In the genomic region with DNA sequence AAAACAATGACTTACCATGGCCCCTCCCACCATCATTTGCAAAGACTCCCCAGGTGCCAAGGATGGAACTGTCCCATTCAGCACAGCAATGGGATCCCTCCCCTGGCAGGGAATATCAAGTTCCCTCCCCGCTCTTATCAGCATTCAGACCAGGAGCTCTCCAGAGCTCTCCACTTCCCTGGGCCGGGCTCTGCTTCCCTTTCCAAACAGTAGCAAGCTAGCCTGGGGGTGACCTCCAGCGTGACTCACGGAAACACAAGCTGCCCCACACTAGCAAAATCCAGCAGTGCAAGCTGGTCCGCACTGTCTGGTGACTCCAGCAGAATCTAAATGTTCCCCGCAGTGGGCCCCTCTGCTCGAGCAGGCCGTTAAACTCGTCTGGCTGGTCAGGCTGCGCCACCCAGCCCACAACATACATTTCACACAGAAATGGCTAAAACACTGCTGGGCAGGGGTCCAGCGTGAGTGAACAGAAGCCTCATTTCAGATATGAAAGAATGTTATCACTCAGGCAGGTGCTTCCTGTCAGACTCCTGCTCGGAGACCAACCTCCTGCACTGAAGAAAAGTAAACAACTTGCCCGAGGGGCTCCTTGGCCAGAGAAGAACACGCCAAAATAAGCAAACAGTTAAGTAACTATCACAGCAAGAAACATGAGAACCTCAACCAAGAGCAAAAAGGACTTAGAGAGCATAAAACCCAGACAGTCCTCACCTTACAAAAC, we compare ENCODE assay signal across 8 cellular contexts. TPM values are rescaled to one million over a fixed set of nuclear protein-coding genes. Genes with fewer than 3 reads are reported as not detected.
A peak's percentile ranks its signal among the peaks of the same experiment; 100 is the strongest.
DNase-seq lines count a peak whose midpoint lies in the region; ATAC-seq and TF ChIP-seq lines count a peak whose summit lies in the region.

No MANE protein-coding gene starts in this region.

- ATAC-seq in effector memory CD8-positive, alpha-beta T cell (replicated peaks), result no peak
- no peak for ATAC-seq in HG02588 (IDR thresholded peaks at IDR 0.05; ENCODE audit: unreplicated experiment)

- H3K4me1 ChIP-seq in osteoblast (ENCODE audit: insufficient read depth, low read length), result peaks cover 23% of the 10 kb centered on the region

- H4K20me1 ChIP-seq in osteoblast (ENCODE audit: insufficient read depth, low read length), result peaks cover 32% of the 10 kb centered on the region

- peak overlapping the region; percentile 10 for H3K27ac ChIP-seq in osteoblast (ENCODE audit: low read depth, low read length)

- no peak overlapping the region for H3K4me3 ChIP-seq in osteoblast (ENCODE audit: insufficient read depth, low read length)

- no peaks in the 10 kb centered on the region for H3K9me3 Mint-ChIP-seq in effector memory CD8-positive, alpha-beta T cell

- H3K4me2 ChIP-seq in osteoblast (ENCODE audit: insufficient read depth, low read length), result no peak overlapping the region

- H3K4me1 Mint-ChIP-seq in effector memory CD8-positive, alpha-beta T cell (ENCODE audit: low read depth in 2 of 2), result peaks cover 3 to 8% of the 10 kb centered on the region in 2 donors

- H3K36me3 Mint-ChIP-seq in effector memory CD8-positive, alpha-beta T cell (ENCODE audit: insufficient read depth), result peaks cover 98% of the 10 kb centered on the region

- H3K9me3 ChIP-seq in osteoblast (ENCODE audit: low read depth, low read length), result no peaks in the 10 kb centered on the region

- H2AFZ ChIP-seq in osteoblast (ENCODE audit: low read length), result no peak overlapping the region

- no peak overlapping the region for H3K4me3 Mint-ChIP-seq in effector memory CD8-positive, alpha-beta T cell

- H3K27me3 ChIP-seq in osteoblast (ENCODE audit: insufficient read depth, low read length), result no peaks in the 10 kb centered on the region

- DNase-seq in DMS79 (lab: John Stamatoyannopoulos, UW) (peak; percentile 89), NCI-H226 (peak; percentile 46), osteoblast (ENCODE audit: insufficient read length, low spot score, missing footprints) (no peak), KG1 (lab: John Stamatoyannopoulos, UW) (no peak), D341Med (ENCODE audit: low spot score) (no peak), HK-2 (ENCODE audit: unreplicated experiment) (no peak)
- no peak for DNase-seq in effector memory CD8-positive, alpha-beta T cell

- no peaks in the 10 kb centered on the region for H3K79me2 ChIP-seq in osteoblast (ENCODE audit: insufficient read depth, low read length)

- H3K27ac Mint-ChIP-seq in effector memory CD8-positive, alpha-beta T cell, result peak overlapping the region; percentile 47 to 77

- no peak for TF ChIP-seq CTCF in osteoblast (IDR thresholded peaks at IDR 0.05; ENCODE audit: extremely low read depth, low read depth, low read length)

- H3K27me3 Mint-ChIP-seq in effector memory CD8-positive, alpha-beta T cell, result no peaks in the 10 kb centered on the region

- H3K36me3 ChIP-seq in osteoblast (ENCODE audit: insufficient read depth, low read length), result peaks cover 100% of the 10 kb centered on the region

RNA-seq across cellular contexts. Expression of a gene that starts 33.9 kb away (rescaled TPM):
- total RNA-seq in osteoblast, result 447 and 530 TPM in 2 replicates

Comparison
In these comparisons a context has a peak if more than half of its experiments do, and no peak if none do; other contexts are left out.
1. DNase-seq: peak in DMS79 (single experiment) and NCI-H226 (single experiment); none in effector memory CD8-positive, alpha-beta T cell (0 of 3), osteoblast (single experiment), KG1 (single experiment), D341Med (single experiment) and HK-2 (single experiment).